ENCODE assay signal across 10 cellular contexts in the genomic region with DNA sequence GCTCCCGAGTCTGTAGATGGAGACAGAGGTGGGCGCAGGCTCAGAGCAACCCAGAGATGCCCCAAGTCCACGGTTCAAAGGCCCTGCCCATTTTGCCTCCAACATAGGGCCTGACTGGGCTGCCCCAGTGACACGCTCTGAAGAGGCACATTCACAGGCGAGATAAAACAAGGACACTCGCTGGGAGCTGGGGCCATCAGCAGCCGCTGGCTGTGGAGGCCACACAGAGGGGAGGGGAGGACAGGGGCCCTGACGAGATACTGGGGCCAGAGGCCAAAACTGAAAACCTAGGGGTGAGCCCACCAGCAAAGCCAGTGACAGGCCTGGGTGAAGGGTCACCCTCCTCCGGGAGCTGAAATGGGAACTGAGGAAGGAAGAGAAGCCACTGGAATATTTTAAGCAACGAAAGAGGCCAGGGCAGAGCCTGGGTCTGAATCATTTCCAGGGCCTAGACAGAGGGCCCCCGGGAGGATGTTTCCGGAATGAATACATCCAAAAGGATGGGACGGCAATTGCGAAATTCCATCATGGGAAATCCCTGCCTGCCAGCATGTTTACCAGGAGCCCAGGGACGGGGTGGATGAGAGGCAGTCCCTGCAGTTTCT. TPM values are rescaled to one million over a fixed set of nuclear protein-coding genes. Genes with fewer than 3 reads are reported as not detected.
A peak's percentile ranks its signal among the peaks of the same experiment; 100 is the strongest.
DNase-seq lines count a peak whose midpoint lies in the region; ATAC-seq and TF ChIP-seq lines count a peak whose summit lies in the region.
"Had no signal": no experiment of that assay in that cellular context is flagged by ENCODE, and none has a peak within 500 bp of the region (broad histone marks: within the 10 kb centered on the region; RNA-seq: fewer than 3 reads in every experiment).

No MANE protein-coding gene starts in this region.

- no peaks in the 10 kb centered on the region for H3K9me3 ChIP-seq in right lobe of liver
- no peaks in the 10 kb centered on the region for H3K9me3 ChIP-seq in transverse colon

- H3K36me3 ChIP-seq in right lobe of liver (no peaks in the 10 kb centered on the region), transverse colon (no peaks in the 10 kb centered on the region)
- H3K36me3 ChIP-seq: WERI-Rb-1 had no signal

- ATAC-seq in right lobe of liver, result peak; percentile 31 to 90 (median 61)
- ATAC-seq in GM21381 (IDR thresholded peaks at IDR 0.05; ENCODE audit: unreplicated experiment), result no peak

- DNase-seq in HPDE6-E6E7 (ENCODE audit: extremely low spot score) (peak; percentile 81), coronary artery (ENCODE audit: low spot score) (peak; percentile 76), right lobe of liver (peak; percentile 54 to 67 (median 54)), transverse colon (peak; percentile 32), NCI-H524 treated with DMSO at 0.1 percent for 48 hours (lab: John Stamatoyannopoulos, UW) (no peak), NCI-H1105 (lab: John Stamatoyannopoulos, UW) (no peak)
- DNase-seq in activated CD4-positive, alpha-beta T cell treated with anti-CD3 and anti-CD28 coated beads, Interleukin-2, amount 50 U/mL, for 48 hours, result no peak
- DNase-seq: NCI-H748 treated with DMSO at 0.1 percent for 48 hours, WERI-Rb-1 had no signal

- in situ Hi-C loops in transverse colon (cut with MboI; ENCODE audit: low pct_ligation_motif_present in 1 of 4, low pct_unique_long_range_greater_than_20kb in 1 of 4, low sequenced_read_pairs in 3 of 4), result no loop called here

- intact Hi-C loops in right lobe of liver (cut with DNase I), result no loop called here
- intact Hi-C loops in transverse colon (cut with DNase I; ENCODE audit: low total_unique reads), result no loop called here

- no peak for TF ChIP-seq EP300 in transverse colon (IDR thresholded peaks at IDR 0.05; ENCODE audit: low read depth)

- H3K27me3 ChIP-seq in right lobe of liver (no peaks in the 10 kb centered on the region), transverse colon (no peaks in the 10 kb centered on the region)

- no peak for TF ChIP-seq CTCF in coronary artery (IDR thresholded peaks at IDR 0.05)
- TF ChIP-seq CTCF in right lobe of liver (IDR thresholded peaks at IDR 0.05), result no peak
- TF ChIP-seq CTCF in transverse colon (IDR thresholded peaks at IDR 0.05), result no peak

- no peak overlapping the region for H3K4me3 ChIP-seq in coronary artery
- no peak overlapping the region for H3K4me3 ChIP-seq in right lobe of liver
- no peak overlapping the region for H3K4me3 ChIP-seq in transverse colon

- H3K4me1 ChIP-seq in right lobe of liver (peaks cover 0 to 9% (median 0%) of the 10 kb centered on the region in 4 donors), transverse colon (peaks cover 11 to 16% (median 13%) of the 10 kb centered on the region in 4 donors)

- 33% methylated on average over 8 of the region's 15 CpGs for WGBS in right lobe of liver (ENCODE audit: insufficient coverage, low coverage, low lambda C conversion rate, missing lambda C conversion rate)
- WGBS in transverse colon (ENCODE audit: low coverage in 1 of 2), 2 donors, result 71 to 76% methylated on average over 6 to 15 of the region's 15 CpGs

- TF ChIP-seq POLR2A in right lobe of liver (IDR thresholded peaks at IDR 0.05), result no peak
- TF ChIP-seq POLR2A in transverse colon (IDR thresholded peaks at IDR 0.05), result no peak

- H3K27ac ChIP-seq in coronary artery, result peak overlapping the region in 1 of 2 donors; percentile 68
- no peak overlapping the region for H3K27ac ChIP-seq in right lobe of liver
- H3K27ac ChIP-seq in transverse colon, result peak overlapping the region in 2 of 4 donors; percentile 24 to 65
- H3K27ac ChIP-seq: WERI-Rb-1 had no signal

RNA-seq across cellular contexts. Expression of gene HSPA12A, which starts 28.8 kb away (rescaled TPM):
- total RNA-seq in right lobe of liver (1 to 10 TPM; 2.3 to 4.2 (median 2.9) TPM), transverse colon (10 to 100 TPM in 1 of 4 donors, 1 to 10 TPM in 3; 6.4 to 52.3 (median 9.5) TPM)

Comparison
In these comparisons a context has a peak if more than half of its experiments do, and no peak if none do; other contexts are left out.
1. DNase-seq: peak in HPDE6-E6E7 (single experiment), coronary artery (single experiment), right lobe of liver (3 of 3) and transverse colon (single experiment); none in activated CD4-positive, alpha-beta T cell treated with anti-CD3 and anti-CD28 coated beads, Interleukin-2, amount 50 U/mL, for 48 hours (0 of 2), NCI-H524 treated with DMSO at 0.1 percent for 48 hours (single experiment) and NCI-H1105 (single experiment).